Comparison of ENCODE assay signal across 1 cellular context in the genomic region with DNA sequence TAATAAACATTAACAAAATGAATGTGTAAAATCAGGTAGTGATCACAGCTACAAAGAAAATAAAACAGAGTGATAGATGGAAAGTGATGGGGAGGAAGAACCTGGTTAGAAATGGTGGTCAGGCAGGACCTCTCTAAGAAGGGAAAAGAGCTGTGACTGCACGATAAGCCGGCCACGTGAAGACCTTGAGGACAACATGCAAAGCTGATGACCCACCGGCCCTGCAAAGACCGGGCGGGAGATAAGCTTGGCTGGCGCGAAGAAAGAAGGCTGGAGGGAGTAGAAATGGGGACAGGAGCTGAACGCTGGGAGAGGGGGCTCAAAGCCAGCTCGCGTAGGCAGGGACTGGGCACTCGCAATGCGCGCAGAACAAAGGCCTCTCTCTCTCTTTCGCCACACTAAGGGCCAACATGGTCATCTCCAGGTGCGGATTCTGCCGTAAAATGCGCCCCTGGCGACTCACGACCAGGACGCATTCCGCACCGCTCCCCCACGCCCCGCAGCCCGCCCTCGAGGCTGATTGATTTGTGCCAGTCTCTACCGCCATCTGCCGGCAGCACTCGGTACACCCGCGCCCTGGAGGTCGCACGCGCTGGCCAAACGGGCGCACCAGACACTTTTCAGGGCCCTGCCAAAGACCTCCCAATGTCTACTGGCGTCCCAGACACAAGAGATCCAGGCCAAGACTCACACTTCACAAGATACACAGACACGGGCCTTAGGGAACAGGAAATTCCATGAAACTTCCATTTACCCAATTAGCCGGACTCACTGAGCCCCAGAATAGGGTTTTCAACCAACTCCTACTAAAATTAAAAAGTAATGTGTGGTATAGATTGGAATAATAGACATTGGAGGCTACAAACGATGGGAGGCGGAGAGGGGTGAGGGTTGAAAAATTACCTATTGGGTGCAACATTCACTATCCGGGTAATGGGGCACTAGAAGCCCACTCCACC.
TF ChIP-seq lines count a peak whose summit lies in the region.

No MANE protein-coding gene starts in this region.

TF ChIP-seq in GM12878, 131 proteins besides CTCF, POLR2A, EP300 and RAD21 (continued from another document and continues in another):
- TF ChIP-seq, protein P1, sequence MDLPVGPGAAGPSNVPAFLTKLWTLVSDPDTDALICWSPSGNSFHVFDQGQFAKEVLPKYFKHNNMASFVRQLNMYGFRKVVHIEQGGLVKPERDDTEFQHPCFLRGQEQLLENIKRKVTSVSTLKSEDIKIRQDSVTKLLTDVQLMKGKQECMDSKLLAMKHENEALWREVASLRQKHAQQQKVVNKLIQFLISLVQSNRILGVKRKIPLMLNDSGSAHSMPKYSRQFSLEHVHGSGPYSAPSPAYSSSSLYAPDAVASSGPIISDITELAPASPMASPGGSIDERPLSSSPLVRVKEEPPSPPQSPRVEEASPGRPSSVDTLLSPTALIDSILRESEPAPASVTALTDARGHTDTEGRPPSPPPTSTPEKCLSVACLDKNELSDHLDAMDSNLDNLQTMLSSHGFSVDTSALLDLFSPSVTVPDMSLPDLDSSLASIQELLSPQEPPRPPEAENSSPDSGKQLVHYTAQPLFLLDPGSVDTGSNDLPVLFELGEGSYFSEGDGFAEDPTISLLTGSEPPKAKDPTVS (IDR thresholded peaks at IDR 0.05; ENCODE audit: low read depth, low read length), result no peak
- TF ChIP-seq, protein P2, sequence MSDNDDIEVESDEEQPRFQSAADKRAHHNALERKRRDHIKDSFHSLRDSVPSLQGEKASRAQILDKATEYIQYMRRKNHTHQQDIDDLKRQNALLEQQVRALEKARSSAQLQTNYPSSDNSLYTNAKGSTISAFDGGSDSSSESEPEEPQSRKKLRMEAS (IDR thresholded peaks at IDR 0.05; ENCODE audit: low read depth, low read length), result no peak
- no peak for TF ChIP-seq CBX3 (IDR thresholded peaks at IDR 0.05; ENCODE audit: borderline replicate concordance, low read depth)
- no peak for TF ChIP-seq HDAC2 (IDR thresholded peaks at IDR 0.05)
- TF ChIP-seq, protein P3, sequence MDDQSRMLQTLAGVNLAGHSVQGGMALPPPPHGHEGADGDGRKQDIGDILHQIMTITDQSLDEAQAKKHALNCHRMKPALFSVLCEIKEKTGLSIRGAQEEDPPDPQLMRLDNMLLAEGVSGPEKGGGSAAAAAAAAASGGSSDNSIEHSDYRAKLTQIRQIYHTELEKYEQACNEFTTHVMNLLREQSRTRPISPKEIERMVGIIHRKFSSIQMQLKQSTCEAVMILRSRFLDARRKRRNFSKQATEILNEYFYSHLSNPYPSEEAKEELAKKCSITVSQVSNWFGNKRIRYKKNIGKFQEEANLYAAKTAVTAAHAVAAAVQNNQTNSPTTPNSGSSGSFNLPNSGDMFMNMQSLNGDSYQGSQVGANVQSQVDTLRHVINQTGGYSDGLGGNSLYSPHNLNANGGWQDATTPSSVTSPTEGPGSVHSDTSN (IDR thresholded peaks at IDR 0.05; ENCODE audit: insufficient replicate concordance, low read depth, low read length), result peak; percentile 77
- no peak for TF ChIP-seq NFYA (IDR thresholded peaks at IDR 0.05; ENCODE audit: borderline replicate concordance, low read depth, low read length)
- no peak for TF ChIP-seq FOXM1 (IDR thresholded peaks at IDR 0.05; ENCODE audit: low read depth, low read length)
- TF ChIP-seq CHD1 (IDR thresholded peaks at IDR 0.05; ENCODE audit: low read depth, low read length), result no peak
- no peak for TF ChIP-seq RCOR1 (conservative IDR thresholded peaks at IDR 0.05; ENCODE audit: low read depth, low read length)
- no peak for TF ChIP-seq FOXK2 (IDR thresholded peaks at IDR 0.05)
- TF ChIP-seq MTA2 (IDR thresholded peaks at IDR 0.05; ENCODE audit: low read depth), result no peak
- 0 out of 2 replicates have a peak, but pooled peaks have one; percentile 50 for TF ChIP-seq WRNIP1 (IDR thresholded peaks at IDR 0.05; ENCODE audit: borderline replicate concordance, low read depth, low read length)
- TF ChIP-seq RELA (IDR thresholded peaks at IDR 0.05; ENCODE audit: borderline replicate concordance, partially characterized antibody), result no peak
- no peak for TF ChIP-seq GABPA (IDR thresholded peaks at IDR 0.05; ENCODE audit: low read depth)
- TF ChIP-seq STAT3 (IDR thresholded peaks at IDR 0.05; ENCODE audit: low read depth, low read length), result no peak
- no peak for TF ChIP-seq JUND (IDR thresholded peaks at IDR 0.05; ENCODE audit: low read depth, low read length)
- TF ChIP-seq NFXL1 (IDR thresholded peaks at IDR 0.05; ENCODE audit: borderline replicate concordance), result no peak
- TF ChIP-seq, protein P4, sequence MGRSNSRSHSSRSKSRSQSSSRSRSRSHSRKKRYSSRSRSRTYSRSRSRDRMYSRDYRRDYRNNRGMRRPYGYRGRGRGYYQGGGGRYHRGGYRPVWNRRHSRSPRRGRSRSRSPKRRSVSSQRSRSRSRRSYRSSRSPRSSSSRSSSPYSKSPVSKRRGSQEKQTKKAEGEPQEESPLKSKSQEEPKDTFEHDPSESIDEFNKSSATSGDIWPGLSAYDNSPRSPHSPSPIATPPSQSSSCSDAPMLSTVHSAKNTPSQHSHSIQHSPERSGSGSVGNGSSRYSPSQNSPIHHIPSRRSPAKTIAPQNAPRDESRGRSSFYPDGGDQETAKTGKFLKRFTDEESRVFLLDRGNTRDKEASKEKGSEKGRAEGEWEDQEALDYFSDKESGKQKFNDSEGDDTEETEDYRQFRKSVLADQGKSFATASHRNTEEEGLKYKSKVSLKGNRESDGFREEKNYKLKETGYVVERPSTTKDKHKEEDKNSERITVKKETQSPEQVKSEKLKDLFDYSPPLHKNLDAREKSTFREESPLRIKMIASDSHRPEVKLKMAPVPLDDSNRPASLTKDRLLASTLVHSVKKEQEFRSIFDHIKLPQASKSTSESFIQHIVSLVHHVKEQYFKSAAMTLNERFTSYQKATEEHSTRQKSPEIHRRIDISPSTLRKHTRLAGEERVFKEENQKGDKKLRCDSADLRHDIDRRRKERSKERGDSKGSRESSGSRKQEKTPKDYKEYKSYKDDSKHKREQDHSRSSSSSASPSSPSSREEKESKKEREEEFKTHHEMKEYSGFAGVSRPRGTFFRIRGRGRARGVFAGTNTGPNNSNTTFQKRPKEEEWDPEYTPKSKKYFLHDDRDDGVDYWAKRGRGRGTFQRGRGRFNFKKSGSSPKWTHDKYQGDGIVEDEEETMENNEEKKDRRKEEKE (IDR thresholded peaks at IDR 0.05), result no peak
- TF ChIP-seq ZBED1 (IDR thresholded peaks at IDR 0.05; ENCODE audit: borderline replicate concordance), result no peak
- no peak for TF ChIP-seq ATF2 (IDR thresholded peaks at IDR 0.05; ENCODE audit: low read length)
- no peak for TF ChIP-seq FOS (IDR thresholded peaks at IDR 0.05; ENCODE audit: borderline replicate concordance, extremely low read depth, insufficient read length)
- no peak for TF ChIP-seq ZNF592 (IDR thresholded peaks at IDR 0.05)
- TF ChIP-seq MYB (IDR thresholded peaks at IDR 0.05; ENCODE audit: borderline replicate concordance, low read depth, low read length), result no peak
- TF ChIP-seq BACH1 (IDR thresholded peaks at IDR 0.05; ENCODE audit: borderline replicate concordance), result no peak
- peak; percentile 24; the same call in 1 of the 2 replicates for TF ChIP-seq IKZF1 (conservative IDR thresholded peaks at IDR 0.05)
- TF ChIP-seq IRF3 (IDR thresholded peaks at IDR 0.05), result no peak
- TF ChIP-seq CBX5 (IDR thresholded peaks at IDR 0.05; ENCODE audit: low read depth), result no peak
- TF ChIP-seq ZNF622 (IDR thresholded peaks at IDR 0.05), result no peak
- no peak for TF ChIP-seq ZSCAN29 (IDR thresholded peaks at IDR 0.05)
- no peak for TF ChIP-seq IRF4 (IDR thresholded peaks at IDR 0.05; ENCODE audit: low read depth, low read length)
- peak; percentile 60; the same call in 1 of the 2 replicates for TF ChIP-seq POLR2AphosphoS5 (IDR thresholded peaks at IDR 0.05; ENCODE audit: low read length)
- no peak for TF ChIP-seq PAX8 (IDR thresholded peaks at IDR 0.05)
- TF ChIP-seq ATF7 (IDR thresholded peaks at IDR 0.05; ENCODE audit: low read depth), result no peak
- no peak for TF ChIP-seq EED (IDR thresholded peaks at IDR 0.05; ENCODE audit: low read depth)
- no peak for TF ChIP-seq TCF7 (IDR thresholded peaks at IDR 0.05; ENCODE audit: borderline replicate concordance)
- TF ChIP-seq IKZF2 (IDR thresholded peaks at IDR 0.05), result no peak
- TF ChIP-seq SRF (IDR thresholded peaks at IDR 0.05; ENCODE audit: low read depth in 2 of 2, low read length in 2 of 2), result no peak
- no peak for TF ChIP-seq ESRRA (IDR thresholded peaks at IDR 0.05; ENCODE audit: low read length)
- no peak for TF ChIP-seq CREM (IDR thresholded peaks at IDR 0.05; ENCODE audit: low read depth)
- TF ChIP-seq ZNF24 (IDR thresholded peaks at IDR 0.05), result no peak
- TF ChIP-seq ZNF217 (IDR thresholded peaks at IDR 0.05), result no peak
- no peak for TF ChIP-seq SIX5 (IDR thresholded peaks at IDR 0.05; ENCODE audit: low read depth, low read length, severe bottlenecking)
- TF ChIP-seq BRCA1 (IDR thresholded peaks at IDR 0.05; ENCODE audit: low read depth, low read length), result no peak
- TF ChIP-seq, protein P5, sequence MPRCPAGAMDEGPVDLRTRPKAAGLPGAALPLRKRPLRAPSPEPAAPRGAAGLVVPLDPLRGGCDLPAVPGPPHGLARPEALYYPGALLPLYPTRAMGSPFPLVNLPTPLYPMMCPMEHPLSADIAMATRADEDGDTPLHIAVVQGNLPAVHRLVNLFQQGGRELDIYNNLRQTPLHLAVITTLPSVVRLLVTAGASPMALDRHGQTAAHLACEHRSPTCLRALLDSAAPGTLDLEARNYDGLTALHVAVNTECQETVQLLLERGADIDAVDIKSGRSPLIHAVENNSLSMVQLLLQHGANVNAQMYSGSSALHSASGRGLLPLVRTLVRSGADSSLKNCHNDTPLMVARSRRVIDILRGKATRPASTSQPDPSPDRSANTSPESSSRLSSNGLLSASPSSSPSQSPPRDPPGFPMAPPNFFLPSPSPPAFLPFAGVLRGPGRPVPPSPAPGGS (IDR thresholded peaks at IDR 0.05; ENCODE audit: borderline replicate concordance, insufficient read depth, low read depth, low read length, poor library complexity, severe bottlenecking), result no peak
- TF ChIP-seq KDM1A (IDR thresholded peaks at IDR 0.05; ENCODE audit: borderline replicate concordance), result no peak
- no peak for TF ChIP-seq CHD2 (IDR thresholded peaks at IDR 0.05; ENCODE audit: borderline replicate concordance, low read depth, low read length)
- TF ChIP-seq NR2F1 (conservative IDR thresholded peaks at IDR 0.05), result peak; percentile 50; the same call in 1 of the 2 replicates
- TF ChIP-seq EZH2 (IDR thresholded peaks at IDR 0.05; ENCODE audit: borderline replicate concordance, control insufficient read depth, low read depth, low read length), result no peak
